19 cellular contexts compared by ENCODE assay signal in genomic region chr21:44458971-44459711, GRCh38. TPM values are rescaled to one million over a fixed set of nuclear protein-coding genes. Genes with fewer than 3 reads are reported as not detected.
DNase-seq lines count a peak whose midpoint lies in the region; ATAC-seq and TF ChIP-seq lines count a peak whose summit lies in the region.
"Had no signal": no experiment of that assay in that cellular context is flagged by ENCODE, and none has a peak within 500 bp of the region (broad histone marks: within the 10 kb centered on the region; RNA-seq: fewer than 3 reads in every experiment).

No MANE protein-coding gene starts in this region.

- DNase-seq in cardiac septum (ENCODE audit: low spot score) (peak; percentile 70), right atrium auricular region (ENCODE audit: low spot score) (no peak), endodermal cell (no peak), neural crest cell (ENCODE audit: low read depth, low spot score) (no peak), hippocampal formation (lab: John Stamatoyannopoulos, UW) (no peak)
- DNase-seq: Calu3; CD8-positive, alpha-beta T cell; GF-D8; GOT3; KBM-7; NCI-H1105 treated with DMSO at 0.1 percent for 48 hours; NCI-H1694; NCI-H2081 treated with DMSO at 0.1 percent for 48 hours; NCI-H446 treated with DMSO at 0.1 percent for 48 hours; SHP77 treated with DMSO at 0.1 percent for 48 hours had no signal

- ATAC-seq in HG03520 (IDR thresholded peaks at IDR 0.05; ENCODE audit: unreplicated experiment) (no peak), HG02642 (IDR thresholded peaks at IDR 0.05; ENCODE audit: poor library complexity, unreplicated experiment) (no peak)
- ATAC-seq: A549; CD8-positive, alpha-beta T cell; HCT116 had no signal

- H3K27me3 Mint-ChIP-seq in endodermal cell (ENCODE audit: insufficient read depth) (peaks cover 5% of the 10 kb centered on the region), neural crest cell (ENCODE audit: low read depth) (peaks cover 6% of the 10 kb centered on the region)

- no peaks in the 10 kb centered on the region for H3K9me3 Mint-ChIP-seq in endodermal cell
- H3K9me3 Mint-ChIP-seq in neural crest cell: no peaks in the 10 kb centered on the region

- no peak overlapping the region for H3K4me3 Mint-ChIP-seq in endodermal cell
- H3K4me3 Mint-ChIP-seq in neural crest cell: peak overlapping the region; percentile 18
- H3K4me3 Mint-ChIP-seq: CD8-positive, alpha-beta T cell had no signal

- H3K4me1 ChIP-seq in right atrium auricular region: peaks cover 0 to 27% of the 10 kb centered on the region in 2 donors
- peaks cover 15% of the 10 kb centered on the region for H3K4me1 ChIP-seq in endodermal cell (ENCODE audit: control insufficient read depth, insufficient read depth, low read length)

- intact Hi-C loops in cardiac septum (cut with DNase I): loop anchor here (5.0 kb wide), 1 partner anchor 122 kb away; the partner anchor contains the start of gene CFAP410

- no peak overlapping the region for H3K9ac ChIP-seq in endodermal cell (ENCODE audit: extremely low read depth, low read length, poor library complexity, severe bottlenecking)

- H3K27me3 ChIP-seq in right atrium auricular region (no peaks in the 10 kb centered on the region), endodermal cell (ENCODE audit: control insufficient read depth, insufficient read depth, low read length, poor library complexity, severe bottlenecking) (no peaks in the 10 kb centered on the region)

- peaks cover 9% of the 10 kb centered on the region for H3K4me1 Mint-ChIP-seq in endodermal cell
- H3K4me1 Mint-ChIP-seq in neural crest cell: peaks cover 10% of the 10 kb centered on the region

- WGBS in endodermal cell (ENCODE audit: insufficient coverage in 1 of 2, insufficient read length in 1 of 2), 2 experiments: 93 to 96% methylated on average over 13 to 19 of the region's 19 CpGs

- H3K36me3 Mint-ChIP-seq in endodermal cell (ENCODE audit: low read depth) (peaks cover 11% of the 10 kb centered on the region), neural crest cell (ENCODE audit: low read depth) (no peaks in the 10 kb centered on the region)
- H3K36me3 Mint-ChIP-seq: CD8-positive, alpha-beta T cell had no signal

- no peak overlapping the region for H3K27ac Mint-ChIP-seq in endodermal cell
- no peak overlapping the region for H3K27ac Mint-ChIP-seq in neural crest cell (ENCODE audit: unreplicated experiment)
- H3K27ac Mint-ChIP-seq: CD8-positive, alpha-beta T cell had no signal

- TF ChIP-seq CTCF in right atrium auricular region (IDR thresholded peaks at IDR 0.05) (no peak), endodermal cell (conservative IDR thresholded peaks at IDR 0.05) (no peak), neural crest cell (conservative IDR thresholded peaks at IDR 0.05) (no peak)

- no peak overlapping the region for H3K4me3 ChIP-seq in right atrium auricular region
- H3K4me3 ChIP-seq in endodermal cell (ENCODE audit: low read length): peak overlapping the region; percentile 86
- H3K4me3 ChIP-seq: A549 had no signal

- H3K27ac ChIP-seq in right atrium auricular region (no peak overlapping the region), endodermal cell (ENCODE audit: low read depth, low read length) (no peak overlapping the region)
- H3K27ac ChIP-seq: A549 had no signal

- no peaks in the 10 kb centered on the region for H3K36me3 ChIP-seq in right atrium auricular region
- peaks cover 56% of the 10 kb centered on the region for H3K36me3 ChIP-seq in endodermal cell (ENCODE audit: control insufficient read depth, insufficient read depth, low read length)

- H3K9me3 ChIP-seq in right atrium auricular region (peaks cover 0 to 3% of the 10 kb centered on the region in 2 donors), endodermal cell (ENCODE audit: control insufficient read depth, low read length) (peaks cover 3% of the 10 kb centered on the region)

RNA-seq across cellular contexts. Expression of gene LRRC3, which starts 3.8 kb away (rescaled TPM):
- total RNA-seq in cardiac septum: 2.9 TPM
- 1 to 10 TPM; 1.1 to 1.7 TPM for total RNA-seq in right atrium auricular region
- total RNA-seq in endodermal cell: 10 to 100 TPM; 14.1 to 16.5 TPM
- 13.7 TPM for polyA plus RNA-seq in endodermal cell (2013, experiment 1 of 2)
- polyA plus RNA-seq in endodermal cell (2013, experiment 2 of 2): 14.0 TPM
- total RNA-seq in neural crest cell: 9.6 and 10.1 TPM in 2 replicates
